ENCODE assay signal across 8 cellular contexts in the genomic region with DNA sequence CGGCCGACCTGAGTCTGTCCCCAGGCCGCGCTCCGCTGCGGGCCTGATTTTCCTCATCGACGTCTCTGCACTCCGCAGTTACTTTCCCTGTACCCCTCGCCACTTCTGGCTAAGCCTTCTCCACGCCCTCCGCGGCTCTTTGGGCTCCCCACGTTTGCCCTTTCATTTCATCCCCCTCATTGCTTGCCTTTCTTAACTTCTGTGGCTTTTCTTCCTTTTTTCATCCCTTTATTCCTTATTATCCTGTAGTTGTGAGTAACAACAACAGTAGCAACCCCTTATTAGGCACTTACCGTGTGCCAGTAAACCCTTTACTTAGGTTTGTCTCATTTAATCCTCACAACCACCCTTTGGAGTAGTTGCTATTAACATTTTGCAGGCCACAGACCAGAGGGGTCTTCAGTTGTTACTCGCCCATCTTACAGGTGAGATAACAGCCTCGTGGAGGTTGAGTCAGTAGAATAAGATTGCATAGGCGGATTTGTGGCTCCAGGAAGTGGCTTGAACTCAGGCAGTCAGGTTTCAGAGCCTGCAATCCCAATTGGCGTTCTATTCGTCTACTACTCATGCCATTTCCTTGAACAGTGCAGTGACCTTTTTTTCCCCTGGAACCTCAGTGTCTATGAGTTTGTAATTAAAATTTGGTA. TPM values are rescaled to one million over a fixed set of nuclear protein-coding genes. Genes with fewer than 3 reads are reported as not detected.
DNase-seq lines count a peak whose midpoint lies in the region; ATAC-seq and TF ChIP-seq lines count a peak whose summit lies in the region.

No MANE protein-coding gene starts in this region.

- peaks cover 35% of the 10 kb centered on the region for H3K4me1 ChIP-seq in vagina

- POLR2A ChIA-PET in GM10248 (lab: Yijun Ruan, JAX): no interaction called here

- peaks cover 0 to 7% of the 10 kb centered on the region in 2 donors for H3K36me3 Mint-ChIP-seq in naive B cell

- H3K27me3 Mint-ChIP-seq in naive B cell: no peaks in the 10 kb centered on the region

- TF ChIP-seq POLR2A in vagina (IDR thresholded peaks at IDR 0.05): no peak

- H3K36me3 ChIP-seq in vagina: no peaks in the 10 kb centered on the region

- H3K27me3 ChIP-seq in vagina: no peaks in the 10 kb centered on the region

- H3K4me1 Mint-ChIP-seq in naive B cell: peaks cover 20 to 46% (median 43%) of the 10 kb centered on the region in 3 donors

- intact Hi-C loops in vagina (cut with DNase I): no loop called here

- peak overlapping the region; percentile 84 for H3K27ac ChIP-seq in vagina

- peak overlapping the region; percentile 90 to 98 for H3K4me3 ChIP-seq in vagina

- H3K9me3 Mint-ChIP-seq in naive B cell: no peaks in the 10 kb centered on the region

- H3K9me3 ChIP-seq in vagina: no peaks in the 10 kb centered on the region

- DNase-seq in CD1c-positive myeloid dendritic cell (ENCODE audit: extremely low spot score): peak; percentile 20
- peak; percentile 16 for DNase-seq in SKM-1 (lab: John Stamatoyannopoulos, UW; ENCODE audit: unreplicated experiment)
- peak; percentile 59 for DNase-seq in dermis blood vessel endothelial cell
- no peak for DNase-seq in naive B cell
- DNase-seq in vagina (ENCODE audit: extremely low spot score in 2 of 2): no peak
- no peak for DNase-seq in GM10248 (ENCODE audit: extremely low spot score)

- peak overlapping the region; percentile 97 to 99 (median 98) for H3K27ac Mint-ChIP-seq in naive B cell

- CTCF ChIA-PET in GM10248 (lab: Yijun Ruan, JAX): interaction anchor here (1.1 to 1.9 kb wide), 4 partner anchors 9 to 23 kb away, joined by 5 to 8 read pairs (median 7); no protein-coding TSS in a partner anchor

- TF ChIP-seq CTCF in vagina (IDR thresholded peaks at IDR 0.05) (no peak), GM10248 (IDR thresholded peaks at IDR 0.05; ENCODE audit: control extremely low read depth, extremely low read depth, low read depth, missing control alignments) (no peak)

- ATAC-seq in GM19043 (IDR thresholded peaks at IDR 0.05; ENCODE audit: low read depth, unreplicated experiment): peak; percentile 8
- peak; percentile 36 for ATAC-seq in HG03354 (IDR thresholded peaks at IDR 0.05; ENCODE audit: poor library complexity, severe bottlenecking, unreplicated experiment)
- ATAC-seq in naive B cell (ENCODE audit: low read depth in 2 of 2): peak; percentile 37 to 50

- peak overlapping the region; percentile 93 to 100 (median 98) for H3K4me3 Mint-ChIP-seq in naive B cell

RNA-seq across cellular contexts. Expression of gene TCERG1, which starts 0.7 kb away (rescaled TPM):
- total RNA-seq in dermis blood vessel endothelial cell: 31.0 and 38.7 TPM in 2 replicates
- 10 to 100 TPM; 22.0 to 62.2 (median 44.3) TPM for polyA plus RNA-seq in naive B cell (ENCODE audit: low read depth in 6 of 6)
- 75.4 TPM for total RNA-seq in vagina

Comparison
In these comparisons a context has a peak if more than half of its experiments do, and no peak if none do; other contexts are left out.
1. DNase-seq: peak in CD1c-positive myeloid dendritic cell (single experiment), SKM-1 (single experiment) and dermis blood vessel endothelial cell (single experiment); none in naive B cell (single experiment), vagina (0 of 2) and GM10248 (single experiment).
2. Peak in every context shown above with its lines, with median percentiles within 50 percentile points of each other: ATAC-seq.